11 cellular contexts compared by ENCODE assay signal in the genomic region with DNA sequence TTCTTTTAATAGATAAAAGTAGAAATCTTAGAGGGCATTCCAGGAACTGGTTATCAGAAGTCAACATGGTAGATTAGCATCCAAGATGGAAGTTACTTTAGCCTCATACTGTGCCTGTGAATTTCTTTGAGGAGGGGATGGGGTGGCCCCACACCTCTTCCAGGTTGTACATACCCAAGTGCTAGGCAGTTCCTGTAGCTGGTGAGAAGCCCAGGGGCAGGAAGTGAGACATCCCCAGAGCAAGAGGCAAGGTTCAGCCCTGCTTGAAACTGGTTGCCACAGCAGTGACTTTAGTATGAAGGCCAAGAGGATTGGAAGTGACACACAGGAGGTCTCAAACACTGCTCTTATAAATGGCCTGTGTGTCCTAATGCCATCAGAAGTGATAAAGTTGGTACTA. TPM values are rescaled to one million over a fixed set of nuclear protein-coding genes. Genes with fewer than 3 reads are reported as not detected.
DNase-seq lines count a peak whose midpoint lies in the region; ATAC-seq and TF ChIP-seq lines count a peak whose summit lies in the region.
"Had no signal": no experiment of that assay in that cellular context is flagged by ENCODE, and none has a peak within 500 bp of the region (broad histone marks: within the 10 kb centered on the region; RNA-seq: fewer than 3 reads in every experiment).

No MANE protein-coding gene starts in this region.

- H3K9me3 ChIP-seq in CD4-positive, alpha-beta T cell (ENCODE audit: control insufficient read depth, low read length) = no peaks in the 10 kb centered on the region
- no peaks in the 10 kb centered on the region for H3K9me3 ChIP-seq in Panc1 (ENCODE audit: control insufficient read depth, insufficient read depth, low read depth, low read length)
- H3K9me3 ChIP-seq: esophagus squamous epithelium, tibial artery had no signal

- BruUV-seq in Panc1 (replicated peaks; lab: Mats Ljungman, UMichigan) = no TSS peak

- TF ChIP-seq CTCF in CD4-positive, alpha-beta T cell (IDR thresholded peaks at IDR 0.05) = no peak
- TF ChIP-seq CTCF in Panc1 (IDR thresholded peaks at IDR 0.05) (no peak), mesothelial cell of epicardium (IDR thresholded peaks at IDR 0.05; ENCODE audit: unreplicated experiment) (no peak), omental fat pad (IDR thresholded peaks at IDR 0.05) (no peak)

- in situ Hi-C loops in Panc1 (cut with HindIII; ENCODE audit: low pct_unique_long_range_greater_than_20kb, low sequenced_read_pairs) = no loop called here

- peak overlapping the region; percentile 90 for H3K27ac Mint-ChIP-seq in CD4-positive, alpha-beta T cell
- peak overlapping the region; percentile 85 for H3K27ac Mint-ChIP-seq in activated T-helper 1 cell treated with anti-CD3 and anti-CD28 coated beads, Interleukin-12 subunit alpha, Interleukin-12 subunit beta, Interleukin-2, Interleukin-4 antibody, amounts not matched to agents 30 ng/mL and 10 ng/mL and 1 ng/mL, durations not matched to agents 14 hours and 24 hours and 36 hours
- peak overlapping the region; percentile 79 for H3K27ac Mint-ChIP-seq in mesothelial cell of epicardium

- H3K27me3 Mint-ChIP-seq in CD4-positive, alpha-beta T cell = no peaks in the 10 kb centered on the region
- H3K27me3 Mint-ChIP-seq in activated T-helper 1 cell treated with anti-CD3 and anti-CD28 coated beads, Interleukin-12 subunit alpha, Interleukin-12 subunit beta, Interleukin-2, Interleukin-4 antibody, amounts not matched to agents 30 ng/mL and 10 ng/mL and 1 ng/mL, durations not matched to agents 14 hours and 24 hours and 36 hours (ENCODE audit: insufficient read depth) = no peaks in the 10 kb centered on the region
- no peaks in the 10 kb centered on the region for H3K27me3 Mint-ChIP-seq in mesothelial cell of epicardium (ENCODE audit: low read depth)

- intact Hi-C loops in CD4-positive, alpha-beta T cell (cut with DNase I, micrococcal nuclease) = no loop called here
- intact Hi-C loops in Panc1 (cut with micrococcal nuclease; ENCODE audit: unreplicated experiment) = no loop called here
- intact Hi-C loops in activated T-helper 1 cell treated with anti-CD3 and anti-CD28 coated beads, Interleukin-12 subunit alpha, Interleukin-12 subunit beta, Interleukin-2, Interleukin-4 antibody, amounts not matched to agents 30 ng/mL and 10 ng/mL and 1 ng/mL, durations not matched to agents 14 hours and 24 hours and 36 hours (cut with micrococcal nuclease) = no loop called here

- DNase-seq in CD4-positive, alpha-beta T cell = peak in 9 of 10 experiments; percentile 20 to 54 (median 41)
- DNase-seq in Panc1 (ENCODE audit: low read depth, low spot score) = no peak
- DNase-seq in activated T-helper 1 cell treated with anti-CD3 and anti-CD28 coated beads, Interleukin-12 subunit alpha, Interleukin-12 subunit beta, Interleukin-2, Interleukin-4 antibody, amounts not matched to agents 30 ng/mL and 10 ng/mL and 1 ng/mL, durations not matched to agents 14 hours and 24 hours and 36 hours (ENCODE audit: low spot score) = peak; percentile 44
- no peak for DNase-seq in mesothelial cell of epicardium (ENCODE audit: low spot score in 2 of 2, unreplicated experiment in 2 of 2)
- no peak for DNase-seq in retina
- DNase-seq in omental fat pad (ENCODE audit: low spot score) = no peak
- DNase-seq: esophagus squamous epithelium, tibial artery had no signal

- H3K27me3 ChIP-seq in CD4-positive, alpha-beta T cell (ENCODE audit: control insufficient read depth, insufficient read depth, low read length) = no peaks in the 10 kb centered on the region
- H3K27me3 ChIP-seq in Panc1 (ENCODE audit: control insufficient read depth, insufficient read depth, low read length) = no peaks in the 10 kb centered on the region
- H3K27me3 ChIP-seq: esophagus squamous epithelium, tibial artery had no signal

- ATAC-seq in CD4-positive, alpha-beta T cell (ENCODE audit: poor library complexity) = peak; percentile 47
- ATAC-seq in Panc1 (peak; percentile 48; the same call in 1 of the 2 replicates), GM18517 (IDR thresholded peaks at IDR 0.05; ENCODE audit: unreplicated experiment) (no peak), HG03571 (IDR thresholded peaks at IDR 0.05; ENCODE audit: unreplicated experiment) (no peak), omental fat pad (ENCODE audit: low FRiP score) (no peak)

- peak overlapping the region; percentile 59 for H3K4me3 Mint-ChIP-seq in CD4-positive, alpha-beta T cell
- no peak overlapping the region for H3K4me3 Mint-ChIP-seq in activated T-helper 1 cell treated with anti-CD3 and anti-CD28 coated beads, Interleukin-12 subunit alpha, Interleukin-12 subunit beta, Interleukin-2, Interleukin-4 antibody, amounts not matched to agents 30 ng/mL and 10 ng/mL and 1 ng/mL, durations not matched to agents 14 hours and 24 hours and 36 hours
- no peak overlapping the region for H3K4me3 Mint-ChIP-seq in mesothelial cell of epicardium
- H3K4me3 Mint-ChIP-seq: neural crest cell had no signal

- no peaks in the 10 kb centered on the region for H3K9me3 Mint-ChIP-seq in CD4-positive, alpha-beta T cell
- no peaks in the 10 kb centered on the region for H3K9me3 Mint-ChIP-seq in activated T-helper 1 cell treated with anti-CD3 and anti-CD28 coated beads, Interleukin-12 subunit alpha, Interleukin-12 subunit beta, Interleukin-2, Interleukin-4 antibody, amounts not matched to agents 30 ng/mL and 10 ng/mL and 1 ng/mL, durations not matched to agents 14 hours and 24 hours and 36 hours
- no peaks in the 10 kb centered on the region for H3K9me3 Mint-ChIP-seq in mesothelial cell of epicardium
- H3K9me3 Mint-ChIP-seq: neural crest cell had no signal

- POLR2A ChIA-PET in CD4-positive, alpha-beta T cell (lab: Charles Lee) = interaction anchor here (1.3 to 9.1 kb wide), 4 partner anchors 11 to 24 kb away, joined by 3 to 114 read pairs (median 18); partner anchors contain the start of gene GTPBP8
- POLR2A ChIA-PET in Panc1 (lab: Charles Lee) = no interaction called here

- no peaks in the 10 kb centered on the region for H3K4me1 ChIP-seq in Panc1 (ENCODE audit: control insufficient read depth, insufficient read depth, low read length)
- H3K4me1 ChIP-seq: esophagus squamous epithelium had no signal

- peak overlapping the region; percentile 22 for H3K27ac ChIP-seq in CD4-positive, alpha-beta T cell (ENCODE audit: low read depth, low read length)
- no peak overlapping the region for H3K27ac ChIP-seq in Panc1 (ENCODE audit: low read length)
- H3K27ac ChIP-seq: esophagus squamous epithelium, tibial artery had no signal

- CTCF ChIA-PET in CD4-positive, alpha-beta T cell (lab: Charles Lee) = interaction anchor here (1.5 to 2.5 kb wide), 3 partner anchors 23 to 32 kb away, joined by 4 to 9 read pairs (median 4); partner anchors contain the start of gene CD200R1
- CTCF ChIA-PET in Panc1 (lab: Charles Lee) = interaction anchor here (0.6 kb wide), 1 partner anchor 360 kb away, joined by 3 read pairs; no protein-coding TSS in a partner anchor

- H3K4me3 ChIP-seq in Panc1 (ENCODE audit: low read depth in 2 of 2, low read length in 2 of 2) = no peak overlapping the region
- H3K4me3 ChIP-seq: esophagus squamous epithelium, tibial artery had no signal

- H3K36me3 Mint-ChIP-seq in CD4-positive, alpha-beta T cell (ENCODE audit: low read depth) = peaks cover 87% of the 10 kb centered on the region
- H3K36me3 Mint-ChIP-seq in activated T-helper 1 cell treated with anti-CD3 and anti-CD28 coated beads, Interleukin-12 subunit alpha, Interleukin-12 subunit beta, Interleukin-2, Interleukin-4 antibody, amounts not matched to agents 30 ng/mL and 10 ng/mL and 1 ng/mL, durations not matched to agents 14 hours and 24 hours and 36 hours (ENCODE audit: low read depth) = peaks cover 73% of the 10 kb centered on the region
- peaks cover 46% of the 10 kb centered on the region for H3K36me3 Mint-ChIP-seq in mesothelial cell of epicardium

- peaks cover 41% of the 10 kb centered on the region for H3K36me3 ChIP-seq in Panc1 (ENCODE audit: control insufficient read depth, insufficient read depth, low read length)

- H3K4me1 Mint-ChIP-seq in CD4-positive, alpha-beta T cell (ENCODE audit: low read depth) = peaks cover 90% of the 10 kb centered on the region
- peaks cover 71% of the 10 kb centered on the region for H3K4me1 Mint-ChIP-seq in activated T-helper 1 cell treated with anti-CD3 and anti-CD28 coated beads, Interleukin-12 subunit alpha, Interleukin-12 subunit beta, Interleukin-2, Interleukin-4 antibody, amounts not matched to agents 30 ng/mL and 10 ng/mL and 1 ng/mL, durations not matched to agents 14 hours and 24 hours and 36 hours (ENCODE audit: low read depth)
- H3K4me1 Mint-ChIP-seq in mesothelial cell of epicardium = peaks cover 29% of the 10 kb centered on the region
- H3K4me1 Mint-ChIP-seq: neural crest cell had no signal

RNA-seq across cellular contexts. Expression of gene GTPBP8, which starts 11.9 kb away (rescaled TPM):
- total RNA-seq in CD4-positive, alpha-beta T cell = 10 to 100 TPM; 27.0 to 30.3 TPM
- 16.3 TPM for total RNA-seq in Panc1 (2021; ENCODE audit: unreplicated experiment)
- 14.5 TPM for polyA plus RNA-seq in Panc1 (2012; ENCODE audit: insufficient read length)
- total RNA-seq in activated T-helper 1 cell treated with anti-CD3 and anti-CD28 coated beads, Interleukin-12 subunit alpha, Interleukin-12 subunit beta, Interleukin-2, Interleukin-4 antibody, amounts not matched to agents 30 ng/mL and 10 ng/mL and 1 ng/mL, durations not matched to agents 14 hours and 24 hours and 36 hours = 22.6 and 25.0 TPM in 2 replicates
- total RNA-seq in mesothelial cell of epicardium = 24.8 to 29.6 TPM (median 29.1 TPM) in 3 replicates
- total RNA-seq in omental fat pad = 10 to 100 TPM; 13.9 to 21.6 (median 17.2) TPM

RNA-seq across cellular contexts. Expression of gene CD200R1, which starts 27.8 kb away (rescaled TPM):
- total RNA-seq in CD4-positive, alpha-beta T cell = 1 to 10 TPM; 4.0 to 4.7 TPM
- 0.05 TPM for total RNA-seq in Panc1 (2021; ENCODE audit: unreplicated experiment)
- not detected for polyA plus RNA-seq in Panc1 (2012; ENCODE audit: insufficient read length)
- total RNA-seq in activated T-helper 1 cell treated with anti-CD3 and anti-CD28 coated beads, Interleukin-12 subunit alpha, Interleukin-12 subunit beta, Interleukin-2, Interleukin-4 antibody, amounts not matched to agents 30 ng/mL and 10 ng/mL and 1 ng/mL, durations not matched to agents 14 hours and 24 hours and 36 hours = 6.7 and 6.8 TPM in 2 replicates
- total RNA-seq in mesothelial cell of epicardium = 0.86 to 1.8 TPM (median 1.3 TPM) in 3 replicates
- 1 to 10 TPM; 1.1 to 4.3 (median 3.0) TPM for total RNA-seq in omental fat pad
- total RNA-seq: neural crest cell had no signal

Comparison
In these comparisons a context has a peak if more than half of its experiments do, and no peak if none do; other contexts are left out.
1. ATAC-seq: peak in CD4-positive, alpha-beta T cell (single experiment) and Panc1 (single experiment); none in GM18517 (single experiment), HG03571 (single experiment) and omental fat pad (single experiment).
2. DNase-seq: peak in CD4-positive, alpha-beta T cell (9 of 10) and activated T-helper 1 cell treated with anti-CD3 and anti-CD28 coated beads, Interleukin-12 subunit alpha, Interleukin-12 subunit beta, Interleukin-2, Interleukin-4 antibody, amounts not matched to agents 30 ng/mL and 10 ng/mL and 1 ng/mL, durations not matched to agents 14 hours and 24 hours and 36 hours (single experiment); none in Panc1 (single experiment), mesothelial cell of epicardium (0 of 2), retina (single experiment) and omental fat pad (single experiment).
3. Peak in every context shown above with its lines, with median percentiles within 50 percentile points of each other: H3K27ac Mint-ChIP-seq.